11 cellular contexts compared by ENCODE assay signal in genomic region chr1:230210326-230210978, GRCh38.
A peak's percentile ranks its signal among the peaks of the same experiment; 100 is the strongest.
DNase-seq lines count a peak whose midpoint lies in the region; ATAC-seq and TF ChIP-seq lines count a peak whose summit lies in the region.
"Had no signal": no experiment of that assay in that cellular context is flagged by ENCODE, and none has a peak within 500 bp of the region (broad histone marks: within the 10 kb centered on the region; RNA-seq: fewer than 3 reads in every experiment).

No MANE protein-coding gene starts in this region.

- no peaks in the 10 kb centered on the region for H3K36me3 ChIP-seq in heart right ventricle
- H3K36me3 ChIP-seq in mesendoderm (ENCODE audit: control insufficient read depth, insufficient read depth, low read length) = no peaks in the 10 kb centered on the region

- no peak overlapping the region for H3K4me2 ChIP-seq in mesendoderm (ENCODE audit: low read length)

- H3K4me1 Mint-ChIP-seq in brain = peaks cover 50% of the 10 kb centered on the region
- peaks cover 48% of the 10 kb centered on the region for H3K4me1 Mint-ChIP-seq in type B pancreatic cell (ENCODE audit: unreplicated experiment)

- no peak overlapping the region for H2BK15ac ChIP-seq in mesendoderm (replicated peaks; ENCODE audit: low read depth)

- H3K23ac ChIP-seq in mesendoderm (ENCODE audit: low read length) = no peak overlapping the region

- no peak overlapping the region for H3K4ac ChIP-seq in mesendoderm (ENCODE audit: low read depth, low read length)

- intact Hi-C loops in heart right ventricle (cut with DNase I) = loop anchor here in 5 of 10 donors (5.0 to 10.0 kb wide), 9 partner anchors 56 to 656 kb away; partner anchors contain the start of genes ABCB10 (in 1 of the 5) and GALNT2 (in 1 of the 5)
- intact Hi-C loops in cardiac septum (cut with DNase I) = no loop called here

- no peaks in the 10 kb centered on the region for H3K9me3 ChIP-seq in heart right ventricle

- H3K4me3 Mint-ChIP-seq in brain (no peak overlapping the region), type B pancreatic cell (no peak overlapping the region)

- H4K5ac ChIP-seq in mesendoderm (ENCODE audit: low read length) = no peak overlapping the region

- no peak overlapping the region for H3K56ac ChIP-seq in mesendoderm (ENCODE audit: low read length)

- no peak for DNase-seq in heart right ventricle
- DNase-seq in cardiac septum (ENCODE audit: low spot score) = no peak
- DNase-seq in mesendoderm = peak; percentile 70
- no peak for DNase-seq in type B pancreatic cell (ENCODE audit: extremely low spot score, unreplicated experiment)
- no peak for DNase-seq in SHP77 (lab: John Stamatoyannopoulos, UW)
- DNase-seq in epidermal melanocyte (ENCODE audit: insufficient read length, low spot score) = no peak
- DNase-seq: NCI-H1436; stimulated activated naive CD4-positive, alpha-beta T cell had no signal

- WGBS in heart right ventricle, 2 donors = 59 to 63% methylated on average over 4 of the region's 4 CpGs
- WGBS in mesendoderm (ENCODE audit: extremely low coverage, insufficient coverage, low lambda C conversion rate) = no CpG with 5 or more reads among the region's 4 CpGs

- peaks cover 41% of the 10 kb centered on the region for H3K36me3 Mint-ChIP-seq in brain
- no peaks in the 10 kb centered on the region for H3K36me3 Mint-ChIP-seq in type B pancreatic cell

- ATAC-seq in heart right ventricle = no peak
- ATAC-seq in HG03354 (IDR thresholded peaks at IDR 0.05; ENCODE audit: poor library complexity, severe bottlenecking, unreplicated experiment) = no peak

- no peak overlapping the region for H2AK5ac ChIP-seq in mesendoderm (ENCODE audit: low read length)

- peaks cover 12 to 87% (median 63%) of the 10 kb centered on the region in 9 donors for H3K4me1 ChIP-seq in heart right ventricle
- H3K4me1 ChIP-seq in mesendoderm (ENCODE audit: control insufficient read depth, low read depth, low read length) = peaks cover 2% of the 10 kb centered on the region

- H2BK120ac ChIP-seq in mesendoderm (ENCODE audit: low read depth, low read length) = no peak overlapping the region

- H3K27ac Mint-ChIP-seq in brain (peak overlapping the region in 4 of 5 experiments; percentile 1 to 66 (median 42)), type B pancreatic cell (peak overlapping the region; percentile 38)

- no peak overlapping the region for H3K9ac ChIP-seq in mesendoderm (ENCODE audit: low read length)

- H3K4me3 ChIP-seq in heart right ventricle = no peak overlapping the region
- no peak overlapping the region for H3K4me3 ChIP-seq in mesendoderm (ENCODE audit: low read length)

- H3K27me3 Mint-ChIP-seq in brain (no peaks in the 10 kb centered on the region), type B pancreatic cell (no peaks in the 10 kb centered on the region)

- H3K9me3 Mint-ChIP-seq in brain = peaks cover 0 to 4% (median 0%) of the 10 kb centered on the region in 5 experiments
- no peaks in the 10 kb centered on the region for H3K9me3 Mint-ChIP-seq in type B pancreatic cell

- H2BK5ac ChIP-seq in mesendoderm (ENCODE audit: low read length) = no peak overlapping the region

- H4K8ac ChIP-seq in mesendoderm (ENCODE audit: low read depth, low read length) = no peak overlapping the region

- no peak for TF ChIP-seq CTCF in heart right ventricle (IDR thresholded peaks at IDR 0.05)
- no peak for TF ChIP-seq CTCF in brain (conservative IDR thresholded peaks at IDR 0.05)
- TF ChIP-seq CTCF in type B pancreatic cell (conservative IDR thresholded peaks at IDR 0.05) = no peak

- peak overlapping the region in 9 of 10 donors; percentile 55 to 77 (median 70) for H3K27ac ChIP-seq in heart right ventricle
- no peak overlapping the region for H3K27ac ChIP-seq in mesendoderm (ENCODE audit: low read depth, low read length)
- H3K27ac ChIP-seq: HL-60 had no signal

- peaks cover 4% of the 10 kb centered on the region for H3K79me1 ChIP-seq in mesendoderm (ENCODE audit: low read length)

- no peaks in the 10 kb centered on the region for H3K79me2 ChIP-seq in mesendoderm (ENCODE audit: control insufficient read depth, insufficient read depth, low read length)

- H3K18ac ChIP-seq in mesendoderm (ENCODE audit: low read length) = no peak overlapping the region

- H3K27me3 ChIP-seq in heart right ventricle (no peaks in the 10 kb centered on the region), mesendoderm (ENCODE audit: insufficient read depth, low read length, poor library complexity) (no peaks in the 10 kb centered on the region)
